ENCODE assay signal across 12 cellular contexts in the genomic region with DNA sequence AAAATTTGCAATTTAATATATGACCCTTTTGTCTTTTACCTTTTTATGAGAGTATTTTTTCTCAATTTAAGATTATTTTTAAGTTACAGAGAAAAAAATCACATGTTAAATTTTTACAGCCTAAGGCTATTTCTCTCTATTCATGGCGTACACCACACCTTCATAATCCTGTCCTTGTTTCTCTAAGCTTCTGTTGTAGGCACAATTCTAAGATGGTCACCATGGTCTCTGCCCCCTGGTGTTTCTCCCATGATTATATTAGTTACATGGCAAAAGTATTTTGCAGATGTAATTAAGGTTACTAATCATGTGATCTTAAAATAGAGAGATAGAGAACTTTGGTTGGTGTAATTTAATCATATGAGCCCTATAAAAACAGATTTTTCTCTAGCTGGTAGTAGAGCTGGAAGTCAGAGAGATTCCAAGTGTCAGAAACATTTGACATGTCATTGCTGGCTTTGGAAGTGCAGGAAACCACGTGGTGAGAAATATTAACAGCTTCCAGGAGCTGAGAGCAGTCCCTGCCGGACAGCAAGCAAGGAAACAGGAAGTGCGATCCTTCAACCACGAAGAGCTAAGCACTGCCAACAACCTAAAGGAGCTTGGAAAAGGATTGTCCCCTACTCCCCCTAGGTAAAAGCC.
DNase-seq lines count a peak whose midpoint lies in the region; ATAC-seq and TF ChIP-seq lines count a peak whose summit lies in the region.
"Had no signal": no experiment of that assay in that cellular context is flagged by ENCODE, and none has a peak within 500 bp of the region (broad histone marks: within the 10 kb centered on the region; RNA-seq: fewer than 3 reads in every experiment).

No MANE protein-coding gene starts in this region.

- no peaks in the 10 kb centered on the region for H3F3A ChIP-seq in SK-N-SH (replicated peaks; ENCODE audit: insufficient read depth)

- H3K4me1 ChIP-seq in SK-N-SH (ENCODE audit: control insufficient read depth in 1 of 2, insufficient read depth in 2 of 2, low read depth in 1 of 2, low read length in 1 of 2) (peaks cover 0 to 3% of the 10 kb centered on the region in 2 experiments; a peak in 2 of 4 replicates), upper lobe of right lung (no peaks in the 10 kb centered on the region)
- H3K4me1 ChIP-seq: esophagus squamous epithelium had no signal

- CTCF ChIA-PET in SK-N-SH (lab: Yijun Ruan, JAX): interaction anchor here (0.7 to 1.4 kb wide), 2 partner anchors 12 to 360 kb away, joined by 3 read pairs; no protein-coding TSS in a partner anchor

- DNase-seq in NOMO-1 treated with DMSO at 0.1 percent for 48 hours (lab: John Stamatoyannopoulos, UW; ENCODE audit: unreplicated experiment) (peak; percentile 0), NOMO-1 treated with dmso at 0.1 percent for 144 hours (lab: John Stamatoyannopoulos, UW; ENCODE audit: unreplicated experiment) (no peak), SK-N-SH (peak; percentile 20), Right ventricle myocardium superior (no peak), upper lobe of right lung (no peak), GM19238 (ENCODE audit: insufficient read length, low spot score) (no peak)
- no peak for DNase-seq in activated naive CD4-positive, alpha-beta T cell treated with anti-CD3 and anti-CD28 coated beads, Interleukin-2, amount 50 U/mL, for 16 hours
- no peak for DNase-seq in activated naive CD4-positive, alpha-beta T cell (lab: John Stamatoyannopoulos, UW)
- DNase-seq: esophagus squamous epithelium; stimulated activated CD4-positive, alpha-beta T cell treated with anti-CD3 and anti-CD28 coated beads, Interleukin-4, amount 100 ng/mL, for 24 hours had no signal

- no peaks in the 10 kb centered on the region for H3K27me3 ChIP-seq in SK-N-SH (ENCODE audit: insufficient read depth)
- H3K27me3 ChIP-seq in upper lobe of right lung: no peaks in the 10 kb centered on the region
- H3K27me3 ChIP-seq: esophagus squamous epithelium had no signal

- no peaks in the 10 kb centered on the region for H3K79me2 ChIP-seq in SK-N-SH (ENCODE audit: insufficient read depth)

- H3K36me3 ChIP-seq in SK-N-SH (replicated peaks in 1 of 2; ENCODE audit: control insufficient read depth in 1 of 2, insufficient read depth in 2 of 2, low read length in 1 of 2) (no peaks in the 10 kb centered on the region), upper lobe of right lung (no peaks in the 10 kb centered on the region)
- H3K36me3 ChIP-seq: esophagus squamous epithelium had no signal

- 67% methylated on average over 5 of the region's 5 CpGs for WGBS in SK-N-SH (ENCODE audit: low lambda C conversion rate)

- POLR2A ChIA-PET in SK-N-SH (lab: Yijun Ruan, JAX): no interaction called here

- H3K4me3 ChIP-seq in SK-N-SH (ENCODE audit: low read depth in 2 of 2, low read length in 1 of 2): no peak overlapping the region
- no peak overlapping the region for H3K4me3 ChIP-seq in upper lobe of right lung
- H3K4me3 ChIP-seq: esophagus squamous epithelium had no signal

- H3K9me2 ChIP-seq in SK-N-SH: no peaks in the 10 kb centered on the region

- no peaks in the 10 kb centered on the region for H4K20me1 ChIP-seq in SK-N-SH (ENCODE audit: insufficient read depth)

- no peak for TF ChIP-seq EP300 in SK-N-SH (IDR thresholded peaks at IDR 0.05; ENCODE audit: borderline replicate concordance in 1 of 2, low read depth in 1 of 2, low read length in 1 of 2)

- ATAC-seq in Right ventricle myocardium superior (ENCODE audit: poor library complexity): peak; percentile 88
- ATAC-seq in upper lobe of right lung: peak; percentile 53
- ATAC-seq: natural killer cell treated with Interleukin-12 subunit alpha and Interleukin-12 subunit beta and Interleukin-15 and Interleukin-18, amount 100 ng/mL, for 72 hours; WTC11 had no signal

- peak overlapping the region in 1 of 2 experiments; percentile 6; a peak in 1 of 4 replicates for H3K27ac ChIP-seq in SK-N-SH (ENCODE audit: low read depth in 2 of 2, low read length in 1 of 2)
- no peak overlapping the region for H3K27ac ChIP-seq in upper lobe of right lung

- TF ChIP-seq CTCF in SK-N-SH (IDR thresholded peaks at IDR 0.05) (no peak), upper lobe of right lung (IDR thresholded peaks at IDR 0.05) (no peak)

- no peak overlapping the region for H3K9ac ChIP-seq in SK-N-SH

- no peak overlapping the region for H3K4me2 ChIP-seq in SK-N-SH

- TF ChIP-seq RAD21 in SK-N-SH (IDR thresholded peaks at IDR 0.05; ENCODE audit: low read length): no peak

- H2AFZ ChIP-seq in SK-N-SH (ENCODE audit: low read depth): peak overlapping the region; percentile 48; the same call in 1 of the 2 replicates

- intact Hi-C loops in Right ventricle myocardium superior (cut with DNase I): no loop called here
- intact Hi-C loops in upper lobe of right lung (cut with DNase I): no loop called here

- H3K9me3 ChIP-seq in SK-N-SH (no peaks in the 10 kb centered on the region), upper lobe of right lung (no peaks in the 10 kb centered on the region)
- H3K9me3 ChIP-seq: esophagus squamous epithelium had no signal

TF ChIP-seq in SK-N-SH, 30 proteins besides CTCF, POLR2A, EP300 and RAD21:
- no peak for TF ChIP-seq POLR2AphosphoS5 (IDR thresholded peaks at IDR 0.05; ENCODE audit: low read depth, low read length)
- TF ChIP-seq, protein P1, sequence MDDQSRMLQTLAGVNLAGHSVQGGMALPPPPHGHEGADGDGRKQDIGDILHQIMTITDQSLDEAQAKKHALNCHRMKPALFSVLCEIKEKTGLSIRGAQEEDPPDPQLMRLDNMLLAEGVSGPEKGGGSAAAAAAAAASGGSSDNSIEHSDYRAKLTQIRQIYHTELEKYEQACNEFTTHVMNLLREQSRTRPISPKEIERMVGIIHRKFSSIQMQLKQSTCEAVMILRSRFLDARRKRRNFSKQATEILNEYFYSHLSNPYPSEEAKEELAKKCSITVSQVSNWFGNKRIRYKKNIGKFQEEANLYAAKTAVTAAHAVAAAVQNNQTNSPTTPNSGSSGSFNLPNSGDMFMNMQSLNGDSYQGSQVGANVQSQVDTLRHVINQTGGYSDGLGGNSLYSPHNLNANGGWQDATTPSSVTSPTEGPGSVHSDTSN (IDR thresholded peaks at IDR 0.05): no peak
- TF ChIP-seq FOXM1 (IDR thresholded peaks at IDR 0.05; ENCODE audit: low read depth): no peak
- TF ChIP-seq, protein P2, sequence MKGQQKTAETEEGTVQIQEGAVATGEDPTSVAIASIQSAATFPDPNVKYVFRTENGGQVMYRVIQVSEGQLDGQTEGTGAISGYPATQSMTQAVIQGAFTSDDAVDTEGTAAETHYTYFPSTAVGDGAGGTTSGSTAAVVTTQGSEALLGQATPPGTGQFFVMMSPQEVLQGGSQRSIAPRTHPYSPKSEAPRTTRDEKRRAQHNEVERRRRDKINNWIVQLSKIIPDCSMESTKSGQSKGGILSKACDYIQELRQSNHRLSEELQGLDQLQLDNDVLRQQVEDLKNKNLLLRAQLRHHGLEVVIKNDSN (IDR thresholded peaks at IDR 0.05; ENCODE audit: borderline replicate concordance, low read depth): no peak; the same call in 1 of the 2 replicates
- TF ChIP-seq CHD2 (IDR thresholded peaks at IDR 0.05; ENCODE audit: low read length, partially characterized antibody): no peak
- TF ChIP-seq GABPA (IDR thresholded peaks at IDR 0.05; ENCODE audit: low read depth): no peak
- TF ChIP-seq TCF12 (IDR thresholded peaks at IDR 0.05): no peak
- no peak for TF ChIP-seq RCOR1 (IDR thresholded peaks at IDR 0.05; ENCODE audit: low read length)
- TF ChIP-seq FOSL2 (IDR thresholded peaks at IDR 0.05; ENCODE audit: borderline replicate concordance, low read depth): no peak
- TF ChIP-seq, protein P3, sequence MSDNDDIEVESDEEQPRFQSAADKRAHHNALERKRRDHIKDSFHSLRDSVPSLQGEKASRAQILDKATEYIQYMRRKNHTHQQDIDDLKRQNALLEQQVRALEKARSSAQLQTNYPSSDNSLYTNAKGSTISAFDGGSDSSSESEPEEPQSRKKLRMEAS (IDR thresholded peaks at IDR 0.05; ENCODE audit: low read depth): 0 out of 2 replicates have a peak, but pooled peaks have one; percentile 20
- TF ChIP-seq MXI1 (IDR thresholded peaks at IDR 0.05; ENCODE audit: low read depth, low read length): peak; percentile 78
- TF ChIP-seq FOXJ3 (CRISPR knock-in tag; IDR thresholded peaks at IDR 0.05): no peak
- TF ChIP-seq ELF1 (IDR thresholded peaks at IDR 0.05): no peak
- TF ChIP-seq, protein P4, sequence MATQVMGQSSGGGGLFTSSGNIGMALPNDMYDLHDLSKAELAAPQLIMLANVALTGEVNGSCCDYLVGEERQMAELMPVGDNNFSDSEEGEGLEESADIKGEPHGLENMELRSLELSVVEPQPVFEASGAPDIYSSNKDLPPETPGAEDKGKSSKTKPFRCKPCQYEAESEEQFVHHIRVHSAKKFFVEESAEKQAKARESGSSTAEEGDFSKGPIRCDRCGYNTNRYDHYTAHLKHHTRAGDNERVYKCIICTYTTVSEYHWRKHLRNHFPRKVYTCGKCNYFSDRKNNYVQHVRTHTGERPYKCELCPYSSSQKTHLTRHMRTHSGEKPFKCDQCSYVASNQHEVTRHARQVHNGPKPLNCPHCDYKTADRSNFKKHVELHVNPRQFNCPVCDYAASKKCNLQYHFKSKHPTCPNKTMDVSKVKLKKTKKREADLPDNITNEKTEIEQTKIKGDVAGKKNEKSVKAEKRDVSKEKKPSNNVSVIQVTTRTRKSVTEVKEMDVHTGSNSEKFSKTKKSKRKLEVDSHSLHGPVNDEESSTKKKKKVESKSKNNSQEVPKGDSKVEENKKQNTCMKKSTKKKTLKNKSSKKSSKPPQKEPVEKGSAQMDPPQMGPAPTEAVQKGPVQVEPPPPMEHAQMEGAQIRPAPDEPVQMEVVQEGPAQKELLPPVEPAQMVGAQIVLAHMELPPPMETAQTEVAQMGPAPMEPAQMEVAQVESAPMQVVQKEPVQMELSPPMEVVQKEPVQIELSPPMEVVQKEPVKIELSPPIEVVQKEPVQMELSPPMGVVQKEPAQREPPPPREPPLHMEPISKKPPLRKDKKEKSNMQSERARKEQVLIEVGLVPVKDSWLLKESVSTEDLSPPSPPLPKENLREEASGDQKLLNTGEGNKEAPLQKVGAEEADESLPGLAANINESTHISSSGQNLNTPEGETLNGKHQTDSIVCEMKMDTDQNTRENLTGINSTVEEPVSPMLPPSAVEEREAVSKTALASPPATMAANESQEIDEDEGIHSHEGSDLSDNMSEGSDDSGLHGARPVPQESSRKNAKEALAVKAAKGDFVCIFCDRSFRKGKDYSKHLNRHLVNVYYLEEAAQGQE (IDR thresholded peaks at IDR 0.05; ENCODE audit: low read depth, low read length): no peak
- no peak for TF ChIP-seq RXRA (IDR thresholded peaks at IDR 0.05; ENCODE audit: borderline replicate concordance, low read depth)
- TF ChIP-seq EZH2phosphoT487 (IDR thresholded peaks at IDR 0.05; ENCODE audit: borderline replicate concordance, low read depth): no peak
- no peak for TF ChIP-seq NRF1 (IDR thresholded peaks at IDR 0.05; ENCODE audit: low read depth, low read length)
TF ChIP-seq in SK-N-SH: peak in this region for 2.

Comparison
In these comparisons a context has a peak if more than half of its experiments do, and no peak if none do; other contexts are left out.
1. DNase-seq: peak in NOMO-1 treated with DMSO at 0.1 percent for 48 hours (single experiment) and SK-N-SH (single experiment); none in NOMO-1 treated with dmso at 0.1 percent for 144 hours (single experiment), Right ventricle myocardium superior (single experiment), upper lobe of right lung (single experiment), activated naive CD4-positive, alpha-beta T cell treated with anti-CD3 and anti-CD28 coated beads, Interleukin-2, amount 50 U/mL, for 16 hours (single experiment), activated naive CD4-positive, alpha-beta T cell (0 of 4) and GM19238 (single experiment).